Comparison of ENCODE assay signal across 9 cellular contexts in genomic region chr19:42284641-42285341, GRCh38. TPM values are rescaled to one million over a fixed set of nuclear protein-coding genes. Genes with fewer than 3 reads are reported as not detected.
DNase-seq lines count a peak whose midpoint lies in the region; ATAC-seq and TF ChIP-seq lines count a peak whose summit lies in the region.
"Had no signal": no experiment of that assay in that cellular context is flagged by ENCODE, and none has a peak within 500 bp of the region (broad histone marks: within the 10 kb centered on the region; RNA-seq: fewer than 3 reads in every experiment).

No MANE protein-coding gene starts in this region.

- no peaks in the 10 kb centered on the region for H3K36me3 Mint-ChIP-seq in glutamatergic neuron (ENCODE audit: unreplicated experiment)

- peak overlapping the region; percentile 97 for H3K4me3 Mint-ChIP-seq in glutamatergic neuron (ENCODE audit: unreplicated experiment)

- no peak for ATAC-seq in sciatic nerve
- ATAC-seq in HG03342 (IDR thresholded peaks at IDR 0.05; ENCODE audit: unreplicated experiment) = no peak
- no peak for ATAC-seq in GM21390 (IDR thresholded peaks at IDR 0.05; ENCODE audit: unreplicated experiment)

- H3K27me3 Mint-ChIP-seq in glutamatergic neuron (ENCODE audit: unreplicated experiment) = peaks cover 14% of the 10 kb centered on the region

- H3K4me1 ChIP-seq in ACC112 (ENCODE audit: control insufficient read depth, insufficient read depth, low read length, unreplicated experiment) = peaks cover 40% of the 10 kb centered on the region

- no peak for TF ChIP-seq CTCF in glutamatergic neuron (IDR thresholded peaks at IDR 0.05; ENCODE audit: partially characterized antibody, unreplicated experiment)

- H3K27ac ChIP-seq in ACC112 (ENCODE audit: low read depth, low read length) = no peak overlapping the region

- H3K4me3 ChIP-seq in ACC112 (ENCODE audit: low read depth, low read length) = peak overlapping the region; percentile 92
- H3K4me3 ChIP-seq in H7 (ENCODE audit: insufficient read depth, low read depth, low read length) = peak overlapping the region; percentile 66

- peak overlapping the region; percentile 86 for H3K27ac Mint-ChIP-seq in glutamatergic neuron (ENCODE audit: unreplicated experiment)

- peaks cover 13% of the 10 kb centered on the region for H3K9me3 Mint-ChIP-seq in glutamatergic neuron (ENCODE audit: unreplicated experiment)

- H3K36me3 ChIP-seq in ACC112 (ENCODE audit: insufficient read depth, low read length) (0 out of 2 replicates have a peak, but pooled peaks cover 5% of the 10 kb centered on the region), H7 (replicated peaks; ENCODE audit: control insufficient read depth, insufficient read depth, low read length) (peaks cover 9% of the 10 kb centered on the region)

- H2AFZ ChIP-seq in ACC112 (ENCODE audit: low read length, unreplicated experiment) = no peak overlapping the region

- peaks cover 12% of the 10 kb centered on the region for H3K4me1 Mint-ChIP-seq in glutamatergic neuron (ENCODE audit: low read depth, unreplicated experiment)

- H3K27me3 ChIP-seq in ACC112 (ENCODE audit: insufficient read depth, low read length) (no peaks in the 10 kb centered on the region), H7 (ENCODE audit: control insufficient read depth, insufficient read depth, low read length) (no peaks in the 10 kb centered on the region)

- intact Hi-C loops in sciatic nerve (cut with DNase I) = no loop called here

- DNase-seq in H7 = peak; percentile 77
- peak; percentile 72 for DNase-seq in activated CD8-positive, alpha-beta memory T cell treated with anti-CD3 and anti-CD28 coated beads for 24 hours
- no peak for DNase-seq in glutamatergic neuron
- peak; percentile 79 for DNase-seq in sciatic nerve (ENCODE audit: low spot score)
- no peak for DNase-seq in NCI-H345 (lab: John Stamatoyannopoulos, UW)

- H3K79me2 ChIP-seq in ACC112 (ENCODE audit: control insufficient read depth, insufficient read depth, low read length, unreplicated experiment) = peaks cover 13% of the 10 kb centered on the region

RNA-seq across cellular contexts. Expression of gene CIC, which starts 15.7 kb away (rescaled TPM):
- total RNA-seq in H7 (2014; rRNA removed; shearing (Covaris generic)) = 16.1 and 20.1 TPM in 2 replicates
- total RNA-seq in glutamatergic neuron (ENCODE audit: unreplicated experiment) = 150 TPM
- 92.1 TPM for total RNA-seq in sciatic nerve

RNA-seq across cellular contexts. Expression of gene PRR19, which starts 17.1 kb away (rescaled TPM):
- 3.3 and 5.2 TPM in 2 replicates for total RNA-seq in H7 (2014; rRNA removed; shearing (Covaris generic))
- 1.6 TPM for total RNA-seq in glutamatergic neuron (ENCODE audit: unreplicated experiment)
- 0.45 TPM for total RNA-seq in sciatic nerve

RNA-seq across cellular contexts. Expression of gene PAFAH1B3, which starts 17.6 kb away (rescaled TPM):
- 96.5 and 152 TPM in 2 replicates for total RNA-seq in H7 (2014; rRNA removed; shearing (Covaris generic))
- total RNA-seq in glutamatergic neuron (ENCODE audit: unreplicated experiment) = 199 TPM
- total RNA-seq in sciatic nerve = 7.4 TPM

RNA-seq across cellular contexts. Expression of gene TMEM145, which starts 28.3 kb away (rescaled TPM):
- total RNA-seq in H7 (2014; rRNA removed; shearing (Covaris generic)) = 0.38 and 0.41 TPM in 2 replicates
- 24.7 TPM for total RNA-seq in glutamatergic neuron (ENCODE audit: unreplicated experiment)
- total RNA-seq in sciatic nerve = not detected
- total RNA-seq: lung microvascular endothelial cell had no signal

RNA-seq across cellular contexts. Expression of gene ERF, which starts 29.9 kb away (rescaled TPM):
- total RNA-seq in H7 (2014; rRNA removed; shearing (Covaris generic)) = 73.0 and 106 TPM in 2 replicates
- total RNA-seq in glutamatergic neuron (ENCODE audit: unreplicated experiment) = 28.0 TPM
- 90.7 TPM for total RNA-seq in sciatic nerve

Comparison
In these comparisons a context has a peak if more than half of its experiments do, and no peak if none do; other contexts are left out.
1. DNase-seq: peak in H7 (single experiment), activated CD8-positive, alpha-beta memory T cell treated with anti-CD3 and anti-CD28 coated beads for 24 hours (single experiment) and sciatic nerve (single experiment); none in glutamatergic neuron (single experiment) and NCI-H345 (single experiment).
2. RNA of gene PAFAH1B3, which starts 17.6 kb away (total RNA-seq): 199 TPM in glutamatergic neuron (single experiment) and 96.5 to 152 TPM in H7; 7.4 TPM in sciatic nerve (single experiment); every median in the first group is over 10 times any median in the second.